In the genomic region with DNA sequence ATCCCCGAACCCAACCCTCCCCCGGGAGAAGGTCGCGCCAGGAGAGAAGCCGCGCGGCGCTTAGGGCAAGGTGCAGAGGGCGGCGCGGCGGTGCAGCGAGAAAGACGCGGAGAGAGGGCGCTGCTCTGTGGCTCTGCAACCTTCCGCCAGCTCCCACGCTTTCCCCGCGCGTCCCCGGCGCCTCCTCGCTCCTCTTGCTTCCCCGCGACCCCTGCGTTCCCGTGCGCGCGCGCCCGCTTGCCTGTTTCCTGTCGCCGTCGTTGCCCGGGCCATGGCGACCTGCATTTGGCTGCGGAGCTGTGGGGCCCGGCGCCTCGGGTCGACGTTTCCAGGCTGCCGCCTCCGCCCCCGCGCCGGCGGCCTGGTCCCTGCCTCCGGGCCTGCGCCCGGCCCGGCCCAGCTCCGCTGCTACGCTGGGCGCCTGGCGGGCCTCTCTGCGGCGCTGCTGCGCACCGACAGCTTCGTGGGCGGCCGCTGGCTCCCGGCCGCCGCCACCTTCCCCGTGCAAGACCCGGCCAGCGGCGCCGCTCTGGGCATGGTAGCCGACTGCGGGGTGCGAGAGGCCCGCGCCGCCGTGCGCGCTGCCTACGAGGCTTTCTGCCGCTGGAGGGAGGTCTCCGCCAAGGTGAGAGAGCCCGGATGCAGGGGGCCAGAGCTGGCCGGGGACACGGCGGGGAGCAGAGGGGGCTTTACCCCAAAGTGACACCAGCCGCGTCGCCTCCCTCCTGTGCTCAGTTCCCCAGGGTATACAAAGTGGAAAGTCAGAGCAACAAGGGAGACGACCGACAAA, we compare ENCODE assay signal across 1 cellular context.
A peak's percentile ranks its signal among the peaks of the same experiment; 100 is the strongest.
TF ChIP-seq lines count a peak whose summit lies in the region.

A gene (plus strand): TSS at position 244 of the 790 bp plus-strand sequence. CDS start 28 bp downstream, at position 272.

TF ChIP-seq in K562, 482 proteins besides CTCF, POLR2A, EP300 and RAD21 (continued from another document and continues in another):
- TF ChIP-seq, protein P1, sequence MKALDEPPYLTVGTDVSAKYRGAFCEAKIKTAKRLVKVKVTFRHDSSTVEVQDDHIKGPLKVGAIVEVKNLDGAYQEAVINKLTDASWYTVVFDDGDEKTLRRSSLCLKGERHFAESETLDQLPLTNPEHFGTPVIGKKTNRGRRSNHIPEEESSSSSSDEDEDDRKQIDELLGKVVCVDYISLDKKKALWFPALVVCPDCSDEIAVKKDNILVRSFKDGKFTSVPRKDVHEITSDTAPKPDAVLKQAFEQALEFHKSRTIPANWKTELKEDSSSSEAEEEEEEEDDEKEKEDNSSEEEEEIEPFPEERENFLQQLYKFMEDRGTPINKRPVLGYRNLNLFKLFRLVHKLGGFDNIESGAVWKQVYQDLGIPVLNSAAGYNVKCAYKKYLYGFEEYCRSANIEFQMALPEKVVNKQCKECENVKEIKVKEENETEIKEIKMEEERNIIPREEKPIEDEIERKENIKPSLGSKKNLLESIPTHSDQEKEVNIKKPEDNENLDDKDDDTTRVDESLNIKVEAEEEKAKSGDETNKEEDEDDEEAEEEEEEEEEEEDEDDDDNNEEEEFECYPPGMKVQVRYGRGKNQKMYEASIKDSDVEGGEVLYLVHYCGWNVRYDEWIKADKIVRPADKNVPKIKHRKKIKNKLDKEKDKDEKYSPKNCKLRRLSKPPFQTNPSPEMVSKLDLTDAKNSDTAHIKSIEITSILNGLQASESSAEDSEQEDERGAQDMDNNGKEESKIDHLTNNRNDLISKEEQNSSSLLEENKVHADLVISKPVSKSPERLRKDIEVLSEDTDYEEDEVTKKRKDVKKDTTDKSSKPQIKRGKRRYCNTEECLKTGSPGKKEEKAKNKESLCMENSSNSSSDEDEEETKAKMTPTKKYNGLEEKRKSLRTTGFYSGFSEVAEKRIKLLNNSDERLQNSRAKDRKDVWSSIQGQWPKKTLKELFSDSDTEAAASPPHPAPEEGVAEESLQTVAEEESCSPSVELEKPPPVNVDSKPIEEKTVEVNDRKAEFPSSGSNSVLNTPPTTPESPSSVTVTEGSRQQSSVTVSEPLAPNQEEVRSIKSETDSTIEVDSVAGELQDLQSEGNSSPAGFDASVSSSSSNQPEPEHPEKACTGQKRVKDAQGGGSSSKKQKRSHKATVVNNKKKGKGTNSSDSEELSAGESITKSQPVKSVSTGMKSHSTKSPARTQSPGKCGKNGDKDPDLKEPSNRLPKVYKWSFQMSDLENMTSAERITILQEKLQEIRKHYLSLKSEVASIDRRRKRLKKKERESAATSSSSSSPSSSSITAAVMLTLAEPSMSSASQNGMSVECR (CRISPR knock-in tag; IDR thresholded peaks at IDR 0.05), result 0 out of 2 replicates have a peak, but pooled peaks have one; percentile 30
- TF ChIP-seq NFIC (IDR thresholded peaks at IDR 0.05) (peak; percentile 25; the same call in 1 of the 2 replicates), TAF9B (IDR thresholded peaks at IDR 0.05; ENCODE audit: partially characterized antibody) (no peak), CTBP1 (IDR thresholded peaks at IDR 0.05; ENCODE audit: borderline replicate concordance) (peak; percentile 90), FIP1L1 (IDR thresholded peaks at IDR 0.05; ENCODE audit: low read depth, low read length, poor library complexity, severe bottlenecking) (peak; percentile 42), ZNF583 (CRISPR knock-in tag; IDR thresholded peaks at IDR 0.05) (no peak), TRIM28 (IDR thresholded peaks at IDR 0.05) (no peak), ZNF830 (CRISPR knock-in tag; IDR thresholded peaks at IDR 0.05) (no peak), U2AF2 (optimal IDR thresholded peaks at IDR 0.05; ENCODE audit: low read depth, low read length) (no peak), L3MBTL2 (IDR thresholded peaks at IDR 0.05) (peak; percentile 85), POLR2AphosphoS5 (IDR thresholded peaks at IDR 0.05; ENCODE audit: control insufficient read depth, insufficient read depth, low read depth, low read length) (peak; percentile 33; the same call in 1 of the 2 replicates), MYC (IDR thresholded peaks at IDR 0.05; ENCODE audit: low read depth, low read length) (peak; percentile 48; the same call in 1 of the 2 replicates), MYC (CRISPR knock-in tag; IDR thresholded peaks at IDR 0.05; ENCODE audit: borderline replicate concordance, low read depth) (no peak), ZNF3 (CRISPR knock-in tag; IDR thresholded peaks at IDR 0.05) (no peak), NCOA1 (IDR thresholded peaks at IDR 0.05; ENCODE audit: low read depth) (no peak), HDAC8 (tag; IDR thresholded peaks at IDR 0.05) (no peak), DMBX1 (CRISPR knock-in tag; IDR thresholded peaks at IDR 0.05; ENCODE audit: borderline replicate concordance) (peak; percentile 33; the same call in 1 of the 2 replicates), MAZ (CRISPR knock-in tag; conservative IDR thresholded peaks at IDR 0.05 in 1 of 2, IDR thresholded peaks at IDR 0.05 in 1 of 2) (peak; percentile 24 to 58; a peak in 1 of 4 replicates), SOX6 (IDR thresholded peaks at IDR 0.05) (no peak), SIN3B (IDR thresholded peaks at IDR 0.05; ENCODE audit: low read depth) (peak; percentile 41; the same call in 1 of the 2 replicates), NR2C2 (CRISPR knock-in tag; IDR thresholded peaks at IDR 0.05) (no peak), NR2C2 (tag; IDR thresholded peaks at IDR 0.05) (peak; percentile 92), CHD1 (IDR thresholded peaks at IDR 0.05; ENCODE audit: low read length) (no peak), ERF (CRISPR knock-in tag; IDR thresholded peaks at IDR 0.05) (peak; percentile 33; the same call in 1 of the 2 replicates), CBFA2T3 (IDR thresholded peaks at IDR 0.05) (0 out of 2 replicates have a peak, but pooled peaks have one; percentile 9), KLF16 (IDR thresholded peaks at IDR 0.05) (0 out of 2 replicates have a peak, but pooled peaks have one; percentile 25), CREM (IDR thresholded peaks at IDR 0.05; ENCODE audit: low read depth) (peak; percentile 67), GATAD2A (IDR thresholded peaks at IDR 0.05) (no peak)
- TF ChIP-seq, protein P2, sequence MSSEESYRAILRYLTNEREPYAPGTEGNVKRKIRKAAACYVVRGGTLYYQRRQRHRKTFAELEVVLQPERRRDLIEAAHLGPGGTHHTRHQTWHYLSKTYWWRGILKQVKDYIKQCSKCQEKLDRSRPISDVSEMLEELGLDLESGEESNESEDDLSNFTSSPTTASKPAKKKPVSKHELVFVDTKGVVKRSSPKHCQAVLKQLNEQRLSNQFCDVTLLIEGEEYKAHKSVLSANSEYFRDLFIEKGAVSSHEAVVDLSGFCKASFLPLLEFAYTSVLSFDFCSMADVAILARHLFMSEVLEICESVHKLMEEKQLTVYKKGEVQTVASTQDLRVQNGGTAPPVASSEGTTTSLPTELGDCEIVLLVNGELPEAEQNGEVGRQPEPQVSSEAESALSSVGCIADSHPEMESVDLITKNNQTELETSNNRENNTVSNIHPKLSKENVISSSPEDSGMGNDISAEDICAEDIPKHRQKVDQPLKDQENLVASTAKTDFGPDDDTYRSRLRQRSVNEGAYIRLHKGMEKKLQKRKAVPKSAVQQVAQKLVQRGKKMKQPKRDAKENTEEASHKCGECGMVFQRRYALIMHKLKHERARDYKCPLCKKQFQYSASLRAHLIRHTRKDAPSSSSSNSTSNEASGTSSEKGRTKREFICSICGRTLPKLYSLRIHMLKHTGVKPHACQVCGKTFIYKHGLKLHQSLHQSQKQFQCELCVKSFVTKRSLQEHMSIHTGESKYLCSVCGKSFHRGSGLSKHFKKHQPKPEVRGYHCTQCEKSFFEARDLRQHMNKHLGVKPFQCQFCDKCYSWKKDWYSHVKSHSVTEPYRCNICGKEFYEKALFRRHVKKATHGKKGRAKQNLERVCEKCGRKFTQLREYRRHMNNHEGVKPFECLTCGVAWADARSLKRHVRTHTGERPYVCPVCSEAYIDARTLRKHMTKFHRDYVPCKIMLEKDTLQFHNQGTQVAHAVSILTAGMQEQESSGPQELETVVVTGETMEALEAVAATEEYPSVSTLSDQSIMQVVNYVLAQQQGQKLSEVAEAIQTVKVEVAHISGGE (CRISPR knock-in tag; IDR thresholded peaks at IDR 0.05), result peak in 1 of 3 experiments; percentile 58; a peak in 2 of 6 replicates
- TF ChIP-seq, protein P3, sequence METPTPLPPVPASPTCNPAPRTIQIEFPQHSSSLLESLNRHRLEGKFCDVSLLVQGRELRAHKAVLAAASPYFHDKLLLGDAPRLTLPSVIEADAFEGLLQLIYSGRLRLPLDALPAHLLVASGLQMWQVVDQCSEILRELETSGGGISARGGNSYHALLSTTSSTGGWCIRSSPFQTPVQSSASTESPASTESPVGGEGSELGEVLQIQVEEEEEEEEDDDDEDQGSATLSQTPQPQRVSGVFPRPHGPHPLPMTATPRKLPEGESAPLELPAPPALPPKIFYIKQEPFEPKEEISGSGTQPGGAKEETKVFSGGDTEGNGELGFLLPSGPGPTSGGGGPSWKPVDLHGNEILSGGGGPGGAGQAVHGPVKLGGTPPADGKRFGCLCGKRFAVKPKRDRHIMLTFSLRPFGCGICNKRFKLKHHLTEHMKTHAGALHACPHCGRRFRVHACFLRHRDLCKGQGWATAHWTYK (CRISPR knock-in tag; IDR thresholded peaks at IDR 0.05), result 0 out of 2 replicates have a peak, but pooled peaks have one; percentile 61
- TF ChIP-seq, protein P4, sequence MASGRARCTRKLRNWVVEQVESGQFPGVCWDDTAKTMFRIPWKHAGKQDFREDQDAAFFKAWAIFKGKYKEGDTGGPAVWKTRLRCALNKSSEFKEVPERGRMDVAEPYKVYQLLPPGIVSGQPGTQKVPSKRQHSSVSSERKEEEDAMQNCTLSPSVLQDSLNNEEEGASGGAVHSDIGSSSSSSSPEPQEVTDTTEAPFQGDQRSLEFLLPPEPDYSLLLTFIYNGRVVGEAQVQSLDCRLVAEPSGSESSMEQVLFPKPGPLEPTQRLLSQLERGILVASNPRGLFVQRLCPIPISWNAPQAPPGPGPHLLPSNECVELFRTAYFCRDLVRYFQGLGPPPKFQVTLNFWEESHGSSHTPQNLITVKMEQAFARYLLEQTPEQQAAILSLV (tag; IDR thresholded peaks at IDR 0.05), result no peak
- TF ChIP-seq, protein P5, sequence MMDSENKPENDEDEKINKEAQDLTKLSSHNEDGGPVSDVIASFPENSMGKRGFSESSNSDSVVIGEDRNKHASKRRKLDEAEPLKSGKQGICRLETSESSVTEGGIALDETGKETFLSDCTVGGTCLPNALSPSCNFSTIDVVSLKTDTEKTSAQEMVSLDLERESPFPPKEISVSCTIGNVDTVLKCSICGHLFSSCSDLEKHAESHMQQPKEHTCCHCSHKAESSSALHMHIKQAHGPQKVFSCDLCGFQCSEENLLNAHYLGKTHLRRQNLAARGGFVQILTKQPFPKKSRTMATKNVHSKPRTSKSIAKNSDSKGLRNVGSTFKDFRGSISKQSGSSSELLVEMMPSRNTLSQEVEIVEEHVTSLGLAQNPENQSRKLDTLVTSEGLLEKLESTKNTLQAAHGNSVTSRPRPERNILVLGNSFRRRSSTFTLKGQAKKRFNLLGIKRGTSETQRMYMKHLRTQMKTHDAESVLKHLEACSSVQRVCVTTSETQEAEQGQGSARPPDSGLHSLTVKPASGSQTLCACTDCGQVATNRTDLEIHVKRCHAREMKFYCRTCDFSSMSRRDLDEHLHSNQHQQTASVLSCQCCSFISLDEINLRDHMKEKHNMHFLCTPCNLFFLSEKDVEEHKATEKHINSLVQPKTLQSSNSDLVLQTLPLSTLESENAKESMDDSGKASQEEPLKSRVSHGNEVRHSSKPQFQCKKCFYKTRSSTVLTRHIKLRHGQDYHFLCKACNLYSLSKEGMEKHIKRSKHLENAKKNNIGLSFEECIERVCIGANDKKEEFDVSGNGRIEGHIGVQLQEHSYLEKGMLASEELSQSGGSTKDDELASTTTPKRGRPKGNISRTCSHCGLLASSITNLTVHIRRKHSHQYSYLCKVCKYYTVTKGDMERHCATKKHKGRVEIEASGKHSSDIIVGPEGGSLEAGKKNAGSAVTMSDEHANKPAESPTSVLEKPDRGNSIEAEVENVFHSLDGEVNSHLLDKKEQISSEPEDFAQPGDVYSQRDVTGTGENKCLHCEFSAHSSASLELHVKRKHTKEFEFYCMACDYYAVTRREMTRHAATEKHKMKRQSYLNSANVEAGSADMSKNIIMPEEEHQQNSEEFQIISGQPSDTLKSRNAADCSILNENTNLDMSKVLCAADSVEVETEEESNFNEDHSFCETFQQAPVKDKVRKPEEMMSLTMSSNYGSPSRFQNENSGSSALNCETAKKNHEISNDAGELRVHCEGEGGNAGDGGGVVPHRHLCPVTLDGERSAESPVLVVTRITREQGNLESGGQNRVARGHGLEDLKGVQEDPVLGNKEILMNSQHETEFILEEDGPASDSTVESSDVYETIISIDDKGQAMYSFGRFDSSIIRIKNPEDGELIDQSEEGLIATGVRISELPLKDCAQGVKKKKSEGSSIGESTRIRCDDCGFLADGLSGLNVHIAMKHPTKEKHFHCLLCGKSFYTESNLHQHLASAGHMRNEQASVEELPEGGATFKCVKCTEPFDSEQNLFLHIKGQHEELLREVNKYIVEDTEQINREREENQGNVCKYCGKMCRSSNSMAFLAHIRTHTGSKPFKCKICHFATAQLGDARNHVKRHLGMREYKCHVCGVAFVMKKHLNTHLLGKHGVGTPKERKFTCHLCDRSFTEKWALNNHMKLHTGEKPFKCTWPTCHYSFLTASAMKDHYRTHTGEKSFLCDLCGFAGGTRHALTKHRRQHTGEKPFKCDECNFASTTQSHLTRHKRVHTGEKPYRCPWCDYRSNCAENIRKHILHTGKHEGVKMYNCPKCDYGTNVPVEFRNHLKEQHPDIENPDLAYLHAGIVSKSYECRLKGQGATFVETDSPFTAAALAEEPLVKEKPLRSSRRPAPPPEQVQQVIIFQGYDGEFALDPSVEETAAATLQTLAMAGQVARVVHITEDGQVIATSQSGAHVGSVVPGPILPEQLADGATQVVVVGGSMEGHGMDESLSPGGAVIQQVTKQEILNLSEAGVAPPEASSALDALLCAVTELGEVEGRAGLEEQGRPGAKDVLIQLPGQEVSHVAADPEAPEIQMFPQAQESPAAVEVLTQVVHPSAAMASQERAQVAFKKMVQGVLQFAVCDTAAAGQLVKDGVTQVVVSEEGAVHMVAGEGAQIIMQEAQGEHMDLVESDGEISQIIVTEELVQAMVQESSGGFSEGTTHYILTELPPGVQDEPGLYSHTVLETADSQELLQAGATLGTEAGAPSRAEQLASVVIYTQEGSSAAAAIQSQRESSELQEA (IDR thresholded peaks at IDR 0.05; ENCODE audit: low read depth), result no peak
- TF ChIP-seq, protein P6, sequence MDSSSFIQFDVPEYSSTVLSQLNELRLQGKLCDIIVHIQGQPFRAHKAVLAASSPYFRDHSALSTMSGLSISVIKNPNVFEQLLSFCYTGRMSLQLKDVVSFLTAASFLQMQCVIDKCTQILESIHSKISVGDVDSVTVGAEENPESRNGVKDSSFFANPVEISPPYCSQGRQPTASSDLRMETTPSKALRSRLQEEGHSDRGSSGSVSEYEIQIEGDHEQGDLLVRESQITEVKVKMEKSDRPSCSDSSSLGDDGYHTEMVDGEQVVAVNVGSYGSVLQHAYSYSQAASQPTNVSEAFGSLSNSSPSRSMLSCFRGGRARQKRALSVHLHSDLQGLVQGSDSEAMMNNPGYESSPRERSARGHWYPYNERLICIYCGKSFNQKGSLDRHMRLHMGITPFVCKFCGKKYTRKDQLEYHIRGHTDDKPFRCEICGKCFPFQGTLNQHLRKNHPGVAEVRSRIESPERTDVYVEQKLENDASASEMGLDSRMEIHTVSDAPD (CRISPR knock-in tag; IDR thresholded peaks at IDR 0.05), result no peak
- TF ChIP-seq, protein P7, sequence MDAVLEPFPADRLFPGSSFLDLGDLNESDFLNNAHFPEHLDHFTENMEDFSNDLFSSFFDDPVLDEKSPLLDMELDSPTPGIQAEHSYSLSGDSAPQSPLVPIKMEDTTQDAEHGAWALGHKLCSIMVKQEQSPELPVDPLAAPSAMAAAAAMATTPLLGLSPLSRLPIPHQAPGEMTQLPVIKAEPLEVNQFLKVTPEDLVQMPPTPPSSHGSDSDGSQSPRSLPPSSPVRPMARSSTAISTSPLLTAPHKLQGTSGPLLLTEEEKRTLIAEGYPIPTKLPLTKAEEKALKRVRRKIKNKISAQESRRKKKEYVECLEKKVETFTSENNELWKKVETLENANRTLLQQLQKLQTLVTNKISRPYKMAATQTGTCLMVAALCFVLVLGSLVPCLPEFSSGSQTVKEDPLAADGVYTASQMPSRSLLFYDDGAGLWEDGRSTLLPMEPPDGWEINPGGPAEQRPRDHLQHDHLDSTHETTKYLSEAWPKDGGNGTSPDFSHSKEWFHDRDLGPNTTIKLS (IDR thresholded peaks at IDR 0.05; ENCODE audit: borderline replicate concordance, low read depth), result peak; percentile 46; the same call in 1 of the 2 replicates
